Comparison of ENCODE assay signal across 1 cellular context in the genomic region with DNA sequence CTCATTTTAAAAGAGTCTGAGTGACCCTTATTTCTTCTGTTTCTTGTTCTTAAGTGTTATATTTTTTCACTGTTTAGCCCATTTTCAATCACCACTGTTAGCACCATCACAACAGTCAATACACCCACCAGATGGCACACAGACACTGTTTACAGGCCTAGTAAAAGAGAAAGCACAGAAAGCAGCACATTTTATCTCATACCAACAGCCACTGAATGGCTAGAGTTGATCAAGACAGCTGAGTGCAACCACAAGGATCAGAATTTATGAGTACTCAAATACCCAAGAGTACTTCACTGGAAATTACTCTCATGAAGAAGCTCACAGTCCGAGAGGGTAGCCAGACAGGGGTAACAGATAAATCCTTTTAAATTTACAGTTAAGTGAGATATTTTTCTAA.
TF ChIP-seq lines count a peak whose summit lies in the region.

No MANE protein-coding gene starts in this region.

TF ChIP-seq in HCT116, 20 proteins besides CTCF, POLR2A, EP300 and RAD21 (continued from another document):
- no peak for TF ChIP-seq TCF7L2 (IDR thresholded peaks at IDR 0.05; ENCODE audit: borderline replicate concordance, extremely low read depth, insufficient read depth, insufficient read length)
- no peak for TF ChIP-seq SIN3A (IDR thresholded peaks at IDR 0.05; ENCODE audit: low read depth)
- no peak for TF ChIP-seq ATF3 (IDR thresholded peaks at IDR 0.05)
- TF ChIP-seq EZH2 (IDR thresholded peaks at IDR 0.05): no peak
- no peak for TF ChIP-seq SRF (IDR thresholded peaks at IDR 0.05; ENCODE audit: low read depth)
- TF ChIP-seq FOSL1 (IDR thresholded peaks at IDR 0.05; ENCODE audit: low read depth): no peak
- TF ChIP-seq JUND (IDR thresholded peaks at IDR 0.05): no peak
